1 cellular context compared by ENCODE assay signal in genomic region chr9:95725045-95725444, GRCh38.
TF ChIP-seq lines count a peak whose summit lies in the region.

No MANE protein-coding gene starts in this region.

TF ChIP-seq in GM12878, 131 proteins besides CTCF, POLR2A, EP300 and RAD21 (continued from another document):
- TF ChIP-seq, protein P1, sequence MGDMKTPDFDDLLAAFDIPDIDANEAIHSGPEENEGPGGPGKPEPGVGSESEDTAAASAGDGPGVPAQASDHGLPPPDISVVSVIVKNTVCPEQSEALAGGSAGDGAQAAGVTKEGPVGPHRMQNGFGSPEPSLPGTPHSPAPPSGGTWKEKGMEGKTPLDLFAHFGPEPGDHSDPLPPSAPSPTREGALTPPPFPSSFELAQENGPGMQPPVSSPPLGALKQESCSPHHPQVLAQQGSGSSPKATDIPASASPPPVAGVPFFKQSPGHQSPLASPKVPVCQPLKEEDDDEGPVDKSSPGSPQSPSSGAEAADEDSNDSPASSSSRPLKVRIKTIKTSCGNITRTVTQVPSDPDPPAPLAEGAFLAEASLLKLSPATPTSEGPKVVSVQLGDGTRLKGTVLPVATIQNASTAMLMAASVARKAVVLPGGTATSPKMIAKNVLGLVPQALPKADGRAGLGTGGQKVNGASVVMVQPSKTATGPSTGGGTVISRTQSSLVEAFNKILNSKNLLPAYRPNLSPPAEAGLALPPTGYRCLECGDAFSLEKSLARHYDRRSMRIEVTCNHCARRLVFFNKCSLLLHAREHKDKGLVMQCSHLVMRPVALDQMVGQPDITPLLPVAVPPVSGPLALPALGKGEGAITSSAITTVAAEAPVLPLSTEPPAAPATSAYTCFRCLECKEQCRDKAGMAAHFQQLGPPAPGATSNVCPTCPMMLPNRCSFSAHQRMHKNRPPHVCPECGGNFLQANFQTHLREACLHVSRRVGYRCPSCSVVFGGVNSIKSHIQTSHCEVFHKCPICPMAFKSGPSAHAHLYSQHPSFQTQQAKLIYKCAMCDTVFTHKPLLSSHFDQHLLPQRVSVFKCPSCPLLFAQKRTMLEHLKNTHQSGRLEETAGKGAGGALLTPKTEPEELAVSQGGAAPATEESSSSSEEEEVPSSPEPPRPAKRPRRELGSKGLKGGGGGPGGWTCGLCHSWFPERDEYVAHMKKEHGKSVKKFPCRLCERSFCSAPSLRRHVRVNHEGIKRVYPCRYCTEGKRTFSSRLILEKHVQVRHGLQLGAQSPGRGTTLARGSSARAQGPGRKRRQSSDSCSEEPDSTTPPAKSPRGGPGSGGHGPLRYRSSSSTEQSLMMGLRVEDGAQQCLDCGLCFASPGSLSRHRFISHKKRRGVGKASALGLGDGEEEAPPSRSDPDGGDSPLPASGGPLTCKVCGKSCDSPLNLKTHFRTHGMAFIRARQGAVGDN (IDR thresholded peaks at IDR 0.05), result no peak
- no peak for TF ChIP-seq SPI1 (IDR thresholded peaks at IDR 0.05; ENCODE audit: borderline replicate concordance, insufficient read depth, low read depth, low read length)
TF ChIP-seq in GM12878: peak in this region for 0.
